ENCODE assay signal across 21 cellular contexts in genomic region chr20:58994390-58995159, GRCh38. TPM values are rescaled to one million over a fixed set of nuclear protein-coding genes. Genes with fewer than 3 reads are reported as not detected.
DNase-seq lines count a peak whose midpoint lies in the region; ATAC-seq lines count a peak whose summit lies in the region.
"Had no signal": no experiment of that assay in that cellular context is flagged by ENCODE, and none has a peak within 500 bp of the region (broad histone marks: within the 10 kb centered on the region; RNA-seq: fewer than 3 reads in every experiment).

No MANE protein-coding gene starts in this region.

- H3K9me3 Mint-ChIP-seq in activated CD4-positive, alpha-beta T cell treated with anti-CD3 and anti-CD28 coated beads, Interleukin-2, amount 10 ng/mL, durations not matched to agents 7 days and 5 days: no peaks in the 10 kb centered on the region
- no peaks in the 10 kb centered on the region for H3K9me3 Mint-ChIP-seq in activated CD4-positive, alpha-beta T cell treated with anti-CD3 and anti-CD28 coated beads, Interleukin-2, amount 10 ng/mL, durations not matched to agents 24 days and 14 days
- no peaks in the 10 kb centered on the region for H3K9me3 Mint-ChIP-seq in activated T-helper 1 cell treated with anti-CD3 and anti-CD28 coated beads, Interleukin-12 subunit alpha, Interleukin-12 subunit beta, Interleukin-2, Interleukin-4 antibody, amounts not matched to agents 30 ng/mL and 10 ng/mL and 1 ng/mL, durations not matched to agents 14 hours and 24 hours and 36 hours
- no peaks in the 10 kb centered on the region for H3K9me3 Mint-ChIP-seq in naive thymus-derived CD8-positive, alpha-beta T cell
- H3K9me3 Mint-ChIP-seq: activated naive CD4-positive, alpha-beta T cell treated with anti-CD3 and anti-CD28 coated beads, Interleukin-2, amount 10 ng/mL, durations not matched to agents 7 days and 5 days; CD4-positive, alpha-beta memory T cell; nephron; stimulated activated naive CD8-positive, alpha-beta T cell treated with anti-CD3 and anti-CD28 coated beads, Interleukin-15, amount 100 ng/mL, for 72 hours had no signal

- H3K4me3 Mint-ChIP-seq in activated CD4-positive, alpha-beta T cell treated with anti-CD3 and anti-CD28 coated beads, Interleukin-2, amount 10 ng/mL, durations not matched to agents 7 days and 5 days: no peak overlapping the region
- H3K4me3 Mint-ChIP-seq in activated CD4-positive, alpha-beta T cell treated with anti-CD3 and anti-CD28 coated beads, Interleukin-2, amount 10 ng/mL, durations not matched to agents 24 days and 14 days: no peak overlapping the region
- H3K4me3 Mint-ChIP-seq in activated T-helper 1 cell treated with anti-CD3 and anti-CD28 coated beads, Interleukin-12 subunit alpha, Interleukin-12 subunit beta, Interleukin-2, Interleukin-4 antibody, amounts not matched to agents 30 ng/mL and 10 ng/mL and 1 ng/mL, durations not matched to agents 14 hours and 24 hours and 36 hours: no peak overlapping the region
- H3K4me3 Mint-ChIP-seq in naive thymus-derived CD8-positive, alpha-beta T cell: no peak overlapping the region
- H3K4me3 Mint-ChIP-seq: activated naive CD4-positive, alpha-beta T cell treated with anti-CD3 and anti-CD28 coated beads, Interleukin-2, amount 10 ng/mL, durations not matched to agents 7 days and 5 days; CD4-positive, alpha-beta memory T cell; stimulated activated naive CD8-positive, alpha-beta T cell treated with anti-CD3 and anti-CD28 coated beads, Interleukin-15, amount 100 ng/mL, for 72 hours had no signal

- peaks cover 76% of the 10 kb centered on the region for H3K36me3 Mint-ChIP-seq in activated CD4-positive, alpha-beta T cell treated with anti-CD3 and anti-CD28 coated beads, Interleukin-2, amount 10 ng/mL, durations not matched to agents 7 days and 5 days (ENCODE audit: low read depth)
- H3K36me3 Mint-ChIP-seq in activated CD4-positive, alpha-beta T cell treated with anti-CD3 and anti-CD28 coated beads, Interleukin-2, amount 10 ng/mL, durations not matched to agents 24 days and 14 days (ENCODE audit: low read depth): peaks cover 72% of the 10 kb centered on the region
- H3K36me3 Mint-ChIP-seq in activated T-helper 1 cell treated with anti-CD3 and anti-CD28 coated beads, Interleukin-12 subunit alpha, Interleukin-12 subunit beta, Interleukin-2, Interleukin-4 antibody, amounts not matched to agents 30 ng/mL and 10 ng/mL and 1 ng/mL, durations not matched to agents 14 hours and 24 hours and 36 hours (ENCODE audit: low read depth): peaks cover 49% of the 10 kb centered on the region
- peaks cover 0 to 80% (median 30%) of the 10 kb centered on the region in 3 donors for H3K36me3 Mint-ChIP-seq in naive thymus-derived CD8-positive, alpha-beta T cell

- H3K79me2 ChIP-seq in GM23248 (ENCODE audit: insufficient read depth): no peaks in the 10 kb centered on the region; the same call in 1 of the 2 replicates

- H3K4me1 ChIP-seq in GM23248 (ENCODE audit: insufficient read depth): no peaks in the 10 kb centered on the region

- ATAC-seq in naive thymus-derived CD8-positive, alpha-beta T cell: no peak
- ATAC-seq in HG03196 (IDR thresholded peaks at IDR 0.05; ENCODE audit: unreplicated experiment): no peak
- ATAC-seq: SK-N-SH treated with all-trans-retinoic acid at 6 μM for 48 hours; stimulated activated naive CD8-positive, alpha-beta T cell treated with anti-CD3 and anti-CD28 coated beads, Interleukin-15, amount 100 ng/mL, for 72 hours had no signal

- CTCF ChIA-PET in activated CD4-positive, alpha-beta T cell treated with anti-CD3 and anti-CD28 coated beads, Interleukin-2, amount 10 ng/mL, durations not matched to agents 7 days and 5 days (lab: Charles Lee): no interaction called here

- no peak overlapping the region for H3K4me2 ChIP-seq in GM23248 (ENCODE audit: unreplicated experiment)

- H3K4me3 ChIP-seq in GM23248: no peak overlapping the region
- H3K4me3 ChIP-seq: upper lobe of right lung had no signal

- peak overlapping the region; percentile 69 for H3K27ac Mint-ChIP-seq in activated CD4-positive, alpha-beta T cell treated with anti-CD3 and anti-CD28 coated beads, Interleukin-2, amount 10 ng/mL, durations not matched to agents 7 days and 5 days
- H3K27ac Mint-ChIP-seq in activated CD4-positive, alpha-beta T cell treated with anti-CD3 and anti-CD28 coated beads, Interleukin-2, amount 10 ng/mL, durations not matched to agents 24 days and 14 days: no peak overlapping the region
- H3K27ac Mint-ChIP-seq in activated T-helper 1 cell treated with anti-CD3 and anti-CD28 coated beads, Interleukin-12 subunit alpha, Interleukin-12 subunit beta, Interleukin-2, Interleukin-4 antibody, amounts not matched to agents 30 ng/mL and 10 ng/mL and 1 ng/mL, durations not matched to agents 14 hours and 24 hours and 36 hours: peak overlapping the region; percentile 29
- H3K27ac Mint-ChIP-seq in naive thymus-derived CD8-positive, alpha-beta T cell: peak overlapping the region in 8 of 10 donors; percentile 5 to 83 (median 37)

- H3K9ac ChIP-seq in GM23248: no peak overlapping the region

- 67 to 69% methylated on average over 17 of the region's 17 CpGs for WGBS in GM23248 (ENCODE audit: low coverage in 1 of 2, low lambda C conversion rate in 2 of 2, missing lambda C conversion rate in 2 of 2), 2 experiments

- no peak for DNase-seq in activated CD4-positive, alpha-beta T cell treated with anti-CD3 and anti-CD28 coated beads, Interleukin-2, amount 10 ng/mL, durations not matched to agents 7 days and 5 days
- no peak for DNase-seq in activated CD4-positive, alpha-beta T cell treated with anti-CD3 and anti-CD28 coated beads, Interleukin-2, amount 10 ng/mL, durations not matched to agents 24 days and 14 days
- DNase-seq in GM23248: no peak
- DNase-seq in activated T-helper 1 cell treated with anti-CD3 and anti-CD28 coated beads, Interleukin-12 subunit alpha, Interleukin-12 subunit beta, Interleukin-2, Interleukin-4 antibody, amounts not matched to agents 30 ng/mL and 10 ng/mL and 1 ng/mL, durations not matched to agents 14 hours and 24 hours and 36 hours (ENCODE audit: low spot score): no peak
- no peak for DNase-seq in naive thymus-derived CD8-positive, alpha-beta T cell
- DNase-seq in H4 (ENCODE audit: low spot score): no peak
- DNase-seq in NCI-H1105 (lab: John Stamatoyannopoulos, UW): no peak
- DNase-seq: activated naive CD4-positive, alpha-beta T cell treated with anti-CD3 and anti-CD28 coated beads, Interleukin-2, amount 10 ng/mL, durations not matched to agents 7 days and 5 days; CD4-positive, alpha-beta memory T cell; dermis blood vessel endothelial cell; DND-41; Kasumi-1; NCI-H1694; stimulated activated naive CD8-positive, alpha-beta T cell treated with anti-CD3 and anti-CD28 coated beads, Interleukin-15, amount 100 ng/mL, for 72 hours; upper lobe of right lung had no signal

- H3K27me3 Mint-ChIP-seq in activated CD4-positive, alpha-beta T cell treated with anti-CD3 and anti-CD28 coated beads, Interleukin-2, amount 10 ng/mL, durations not matched to agents 7 days and 5 days: no peaks in the 10 kb centered on the region
- H3K27me3 Mint-ChIP-seq in activated CD4-positive, alpha-beta T cell treated with anti-CD3 and anti-CD28 coated beads, Interleukin-2, amount 10 ng/mL, durations not matched to agents 24 days and 14 days: no peaks in the 10 kb centered on the region
- H3K27me3 Mint-ChIP-seq in activated T-helper 1 cell treated with anti-CD3 and anti-CD28 coated beads, Interleukin-12 subunit alpha, Interleukin-12 subunit beta, Interleukin-2, Interleukin-4 antibody, amounts not matched to agents 30 ng/mL and 10 ng/mL and 1 ng/mL, durations not matched to agents 14 hours and 24 hours and 36 hours (ENCODE audit: insufficient read depth): no peaks in the 10 kb centered on the region
- H3K27me3 Mint-ChIP-seq in naive thymus-derived CD8-positive, alpha-beta T cell: no peaks in the 10 kb centered on the region
- H3K27me3 Mint-ChIP-seq: activated naive CD4-positive, alpha-beta T cell treated with anti-CD3 and anti-CD28 coated beads, Interleukin-2, amount 10 ng/mL, durations not matched to agents 7 days and 5 days; CD4-positive, alpha-beta memory T cell; stimulated activated naive CD8-positive, alpha-beta T cell treated with anti-CD3 and anti-CD28 coated beads, Interleukin-15, amount 100 ng/mL, for 72 hours had no signal

- in situ Hi-C loops in GM23248 (cut with MboI): no loop called here

- H3K27ac ChIP-seq in GM23248: peak overlapping the region; percentile 7; the same call in 1 of the 2 replicates
- H3K27ac ChIP-seq: HL-60, upper lobe of right lung had no signal

- H3K27me3 ChIP-seq in GM23248 (replicated peaks; ENCODE audit: insufficient read depth): no peaks in the 10 kb centered on the region
- H3K27me3 ChIP-seq: upper lobe of right lung had no signal

- peaks cover 54% of the 10 kb centered on the region; the same call in 1 of the 2 replicates for H3K36me3 ChIP-seq in GM23248 (ENCODE audit: low read depth)

- H2AFZ ChIP-seq in GM23248: no peak overlapping the region

- H3F3A ChIP-seq in GM23248 (ENCODE audit: insufficient read depth): peaks cover 40% of the 10 kb centered on the region

- intact Hi-C loops in activated CD4-positive, alpha-beta T cell treated with anti-CD3 and anti-CD28 coated beads, Interleukin-2, amount 10 ng/mL, durations not matched to agents 24 days and 14 days (cut with micrococcal nuclease): no loop called here
- intact Hi-C loops in activated T-helper 1 cell treated with anti-CD3 and anti-CD28 coated beads, Interleukin-12 subunit alpha, Interleukin-12 subunit beta, Interleukin-2, Interleukin-4 antibody, amounts not matched to agents 30 ng/mL and 10 ng/mL and 1 ng/mL, durations not matched to agents 14 hours and 24 hours and 36 hours (cut with micrococcal nuclease): no loop called here

- no peaks in the 10 kb centered on the region for H3K9me2 ChIP-seq in GM23248 (ENCODE audit: insufficient read depth)

- H3K4me1 Mint-ChIP-seq in activated CD4-positive, alpha-beta T cell treated with anti-CD3 and anti-CD28 coated beads, Interleukin-2, amount 10 ng/mL, durations not matched to agents 7 days and 5 days: peaks cover 4% of the 10 kb centered on the region
- peaks cover 4% of the 10 kb centered on the region for H3K4me1 Mint-ChIP-seq in activated CD4-positive, alpha-beta T cell treated with anti-CD3 and anti-CD28 coated beads, Interleukin-2, amount 10 ng/mL, durations not matched to agents 24 days and 14 days
- no peaks in the 10 kb centered on the region for H3K4me1 Mint-ChIP-seq in activated T-helper 1 cell treated with anti-CD3 and anti-CD28 coated beads, Interleukin-12 subunit alpha, Interleukin-12 subunit beta, Interleukin-2, Interleukin-4 antibody, amounts not matched to agents 30 ng/mL and 10 ng/mL and 1 ng/mL, durations not matched to agents 14 hours and 24 hours and 36 hours (ENCODE audit: low read depth)
- peaks cover 0 to 16% (median 3%) of the 10 kb centered on the region in 4 donors for H3K4me1 Mint-ChIP-seq in naive thymus-derived CD8-positive, alpha-beta T cell
- H3K4me1 Mint-ChIP-seq: CD4-positive, alpha-beta memory T cell had no signal

- POLR2A ChIA-PET in activated CD4-positive, alpha-beta T cell treated with anti-CD3 and anti-CD28 coated beads, Interleukin-2, amount 10 ng/mL, durations not matched to agents 7 days and 5 days (lab: Charles Lee): no interaction called here
- POLR2A ChIA-PET in naive thymus-derived CD8-positive, alpha-beta T cell (lab: Charles Lee): interaction anchor here (0.7 kb wide), 1 partner anchor 9 kb away, joined by 3 read pairs; no protein-coding TSS in a partner anchor

- no peaks in the 10 kb centered on the region for H3K9me3 ChIP-seq in GM23248 (ENCODE audit: low read depth)
- H3K9me3 ChIP-seq: upper lobe of right lung had no signal

- no peaks in the 10 kb centered on the region for H4K20me1 ChIP-seq in GM23248 (ENCODE audit: insufficient read depth)

RNA-seq across cellular contexts. Expression of gene CTSZ, which starts 12.5 kb away (rescaled TPM):
- total RNA-seq in activated CD4-positive, alpha-beta T cell treated with anti-CD3 and anti-CD28 coated beads, Interleukin-2, amount 10 ng/mL, durations not matched to agents 7 days and 5 days: 10 to 100 TPM; 48.2 to 53.3 TPM
- 48.1 and 51.1 TPM in 2 replicates for total RNA-seq in activated CD4-positive, alpha-beta T cell treated with anti-CD3 and anti-CD28 coated beads, Interleukin-2, amount 10 ng/mL, durations not matched to agents 24 days and 14 days
- total RNA-seq in GM23248 (2014; rRNA removed; shearing (Covaris generic)): 391 and 422 TPM in 2 replicates
- polyA plus RNA-seq in GM23248 (2016; fragmentation: Nextera tagmentation; extraction: Ambion mirVana): 13.5 and 14.2 TPM in 2 replicates
- total RNA-seq in activated T-helper 1 cell treated with anti-CD3 and anti-CD28 coated beads, Interleukin-12 subunit alpha, Interleukin-12 subunit beta, Interleukin-2, Interleukin-4 antibody, amounts not matched to agents 30 ng/mL and 10 ng/mL and 1 ng/mL, durations not matched to agents 14 hours and 24 hours and 36 hours: 46.4 and 54.1 TPM in 2 replicates
- total RNA-seq in naive thymus-derived CD8-positive, alpha-beta T cell: 10 to 100 TPM; 15.8 to 19.1 TPM
- 1 to 10 TPM in 2 of 3 donors, under 1 TPM in 1; 0.60 to 2.9 (median 1.0) TPM for polyA plus RNA-seq in naive thymus-derived CD8-positive, alpha-beta T cell
- total RNA-seq in H4 (2014; rRNA removed; shearing (Covaris generic)): 0.17 and 0.18 TPM in 2 replicates

RNA-seq across cellular contexts. Expression of gene NELFCD, which starts 13.5 kb away (rescaled TPM):
- total RNA-seq in activated CD4-positive, alpha-beta T cell treated with anti-CD3 and anti-CD28 coated beads, Interleukin-2, amount 10 ng/mL, durations not matched to agents 7 days and 5 days: 10 to 100 TPM; 90.1 to 98.2 TPM
- total RNA-seq in activated CD4-positive, alpha-beta T cell treated with anti-CD3 and anti-CD28 coated beads, Interleukin-2, amount 10 ng/mL, durations not matched to agents 24 days and 14 days: 119 and 120 TPM in 2 replicates
- 36.3 and 52.5 TPM in 2 replicates for total RNA-seq in GM23248 (2014; rRNA removed; shearing (Covaris generic))
- 57.4 and 59.8 TPM in 2 replicates for polyA plus RNA-seq in GM23248 (2016; fragmentation: Nextera tagmentation; extraction: Ambion mirVana)
- total RNA-seq in activated T-helper 1 cell treated with anti-CD3 and anti-CD28 coated beads, Interleukin-12 subunit alpha, Interleukin-12 subunit beta, Interleukin-2, Interleukin-4 antibody, amounts not matched to agents 30 ng/mL and 10 ng/mL and 1 ng/mL, durations not matched to agents 14 hours and 24 hours and 36 hours: 121 and 135 TPM in 2 replicates
- 100 to 1,000 TPM in 1 of 2 experiments, 10 to 100 TPM in 1; 92.4 to 101 TPM for total RNA-seq in naive thymus-derived CD8-positive, alpha-beta T cell
- 10 to 100 TPM; 63.6 to 76.5 (median 74.0) TPM for polyA plus RNA-seq in naive thymus-derived CD8-positive, alpha-beta T cell
- total RNA-seq in H4 (2014; rRNA removed; shearing (Covaris generic)): 19.0 and 44.2 TPM in 2 replicates

RNA-seq across cellular contexts. Expression of gene TUBB1, which starts 24.7 kb away (rescaled TPM):
- not detected for total RNA-seq in activated CD4-positive, alpha-beta T cell treated with anti-CD3 and anti-CD28 coated beads, Interleukin-2, amount 10 ng/mL, durations not matched to agents 7 days and 5 days
- total RNA-seq in activated CD4-positive, alpha-beta T cell treated with anti-CD3 and anti-CD28 coated beads, Interleukin-2, amount 10 ng/mL, durations not matched to agents 24 days and 14 days: not detected in 2 replicates
- total RNA-seq in GM23248 (2014; rRNA removed; shearing (Covaris generic)): not detected in 2 replicates
- 0.05 and 0.09 TPM in 2 replicates for polyA plus RNA-seq in GM23248 (2016; fragmentation: Nextera tagmentation; extraction: Ambion mirVana)
- not detected in 2 replicates for total RNA-seq in activated T-helper 1 cell treated with anti-CD3 and anti-CD28 coated beads, Interleukin-12 subunit alpha, Interleukin-12 subunit beta, Interleukin-2, Interleukin-4 antibody, amounts not matched to agents 30 ng/mL and 10 ng/mL and 1 ng/mL, durations not matched to agents 14 hours and 24 hours and 36 hours
- total RNA-seq in naive thymus-derived CD8-positive, alpha-beta T cell: not detected
- polyA plus RNA-seq in naive thymus-derived CD8-positive, alpha-beta T cell: under 1 TPM in 1 of 3 donors, not detected in 2; 0.05 TPM
- not detected in 2 replicates for total RNA-seq in H4 (2014; rRNA removed; shearing (Covaris generic))
- total RNA-seq: CD4-positive, alpha-beta memory T cell; dermis blood vessel endothelial cell; lung microvascular endothelial cell; pulmonary artery endothelial cell had no signal
- polyA plus RNA-seq: CD4-positive, alpha-beta memory T cell had no signal

RNA-seq across cellular contexts. Expression of gene ATP5F1E, which starts 37.6 kb away (rescaled TPM):
- total RNA-seq in activated CD4-positive, alpha-beta T cell treated with anti-CD3 and anti-CD28 coated beads, Interleukin-2, amount 10 ng/mL, durations not matched to agents 7 days and 5 days: 100 to 1,000 TPM in 1 of 2 experiments, 10 to 100 TPM in 1; 98.1 to 101 TPM
- total RNA-seq in activated CD4-positive, alpha-beta T cell treated with anti-CD3 and anti-CD28 coated beads, Interleukin-2, amount 10 ng/mL, durations not matched to agents 24 days and 14 days: 69.9 and 70.9 TPM in 2 replicates
- total RNA-seq in GM23248 (2014; rRNA removed; shearing (Covaris generic)): 20.0 and 21.1 TPM in 2 replicates
- 236 and 245 TPM in 2 replicates for polyA plus RNA-seq in GM23248 (2016; fragmentation: Nextera tagmentation; extraction: Ambion mirVana)
- total RNA-seq in activated T-helper 1 cell treated with anti-CD3 and anti-CD28 coated beads, Interleukin-12 subunit alpha, Interleukin-12 subunit beta, Interleukin-2, Interleukin-4 antibody, amounts not matched to agents 30 ng/mL and 10 ng/mL and 1 ng/mL, durations not matched to agents 14 hours and 24 hours and 36 hours: 81.3 and 84.6 TPM in 2 replicates
- 10 to 100 TPM; 78.2 to 80.3 TPM for total RNA-seq in naive thymus-derived CD8-positive, alpha-beta T cell
- 100 to 1,000 TPM in 1 of 3 donors, 10 to 100 TPM in 2; 66.9 to 118 (median 91.4) TPM for polyA plus RNA-seq in naive thymus-derived CD8-positive, alpha-beta T cell
- total RNA-seq in H4 (2014; rRNA removed; shearing (Covaris generic)): 45.0 and 50.5 TPM in 2 replicates

RNA-seq across cellular contexts. Expression of gene PRELID3B, which starts 48.0 kb away (rescaled TPM):
- total RNA-seq in activated CD4-positive, alpha-beta T cell treated with anti-CD3 and anti-CD28 coated beads, Interleukin-2, amount 10 ng/mL, durations not matched to agents 7 days and 5 days: 10 to 100 TPM; 66.4 to 82.5 TPM
- 119 and 123 TPM in 2 replicates for total RNA-seq in activated CD4-positive, alpha-beta T cell treated with anti-CD3 and anti-CD28 coated beads, Interleukin-2, amount 10 ng/mL, durations not matched to agents 24 days and 14 days
- 64.1 and 72.8 TPM in 2 replicates for total RNA-seq in GM23248 (2014; rRNA removed; shearing (Covaris generic))
- 75.8 and 76.4 TPM in 2 replicates for polyA plus RNA-seq in GM23248 (2016; fragmentation: Nextera tagmentation; extraction: Ambion mirVana)
- total RNA-seq in activated T-helper 1 cell treated with anti-CD3 and anti-CD28 coated beads, Interleukin-12 subunit alpha, Interleukin-12 subunit beta, Interleukin-2, Interleukin-4 antibody, amounts not matched to agents 30 ng/mL and 10 ng/mL and 1 ng/mL, durations not matched to agents 14 hours and 24 hours and 36 hours: 121 and 123 TPM in 2 replicates
- 10 to 100 TPM; 37.9 to 45.4 TPM for total RNA-seq in naive thymus-derived CD8-positive, alpha-beta T cell
- 10 to 100 TPM; 26.8 to 27.9 (median 26.9) TPM for polyA plus RNA-seq in naive thymus-derived CD8-positive, alpha-beta T cell
- 46.9 and 53.4 TPM in 2 replicates for total RNA-seq in H4 (2014; rRNA removed; shearing (Covaris generic))

Comparison
In these comparisons a context has a peak if more than half of its experiments do, and no peak if none do; other contexts are left out.
1. RNA of gene CTSZ, which starts 12.5 kb away (total RNA-seq): 391 to 422 TPM in GM23248, 46.4 to 54.1 TPM in activated T-helper 1 cell treated with anti-CD3 and anti-CD28 coated beads, Interleukin-12 subunit alpha, Interleukin-12 subunit beta, Interleukin-2, Interleukin-4 antibody, amounts not matched to agents 30 ng/mL and 10 ng/mL and 1 ng/mL, durations not matched to agents 14 hours and 24 hours and 36 hours, 48.2 to 53.3 TPM in activated CD4-positive, alpha-beta T cell treated with anti-CD3 and anti-CD28 coated beads, Interleukin-2, amount 10 ng/mL, durations not matched to agents 7 days and 5 days, 48.1 to 51.1 TPM in activated CD4-positive, alpha-beta T cell treated with anti-CD3 and anti-CD28 coated beads, Interleukin-2, amount 10 ng/mL, durations not matched to agents 24 days and 14 days and 15.8 to 19.1 TPM in naive thymus-derived CD8-positive, alpha-beta T cell; 0.17 to 0.18 TPM in H4; every median in the first group is over 10 times any median in the second.